In the genomic region with DNA sequence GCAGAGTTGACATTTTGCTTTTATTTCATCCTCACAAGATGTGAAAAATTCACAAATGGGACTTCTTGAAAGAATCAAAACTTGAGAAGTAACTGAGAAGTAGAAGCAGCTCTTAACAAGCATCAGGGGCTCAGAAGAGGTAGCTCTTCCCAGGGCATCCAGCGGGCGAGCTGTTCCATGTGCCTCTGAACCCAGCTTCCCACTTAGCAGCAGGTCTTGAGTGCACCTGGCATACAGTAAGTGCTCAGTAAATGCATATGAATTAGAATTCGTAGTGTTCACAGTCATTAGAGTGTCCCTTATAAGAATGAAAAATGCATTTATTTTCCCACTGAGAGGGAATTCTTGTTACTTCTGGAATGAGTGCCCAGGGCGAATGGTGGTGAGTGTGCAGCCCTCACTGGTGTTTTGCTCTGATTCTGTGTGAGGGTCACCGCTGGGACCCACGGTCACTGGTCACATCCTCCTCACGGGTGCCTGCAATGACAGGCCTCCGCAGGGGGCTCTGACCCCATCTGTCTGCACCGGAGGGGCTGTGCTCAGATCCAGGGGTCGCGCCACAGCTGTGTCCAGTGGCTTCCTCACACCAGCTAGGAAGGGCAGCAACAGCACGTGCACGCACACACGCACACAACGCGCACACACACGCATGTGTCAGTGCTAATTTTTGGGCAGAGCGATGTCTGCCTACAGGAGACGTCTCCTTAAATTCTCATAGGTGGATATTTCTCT, we compare ENCODE assay signal across 15 cellular contexts. TPM values are rescaled to one million over a fixed set of nuclear protein-coding genes. Genes with fewer than 3 reads are reported as not detected.
DNase-seq lines count a peak whose midpoint lies in the region; ATAC-seq lines count a peak whose summit lies in the region.
"Had no signal": no experiment of that assay in that cellular context is flagged by ENCODE, and none has a peak within 500 bp of the region (broad histone marks: within the 10 kb centered on the region; RNA-seq: fewer than 3 reads in every experiment).

No MANE protein-coding gene starts in this region.

- peak overlapping the region; percentile 93 for H3K4me3 Mint-ChIP-seq in activated T-helper 17 cell treated with anti-CD3 and anti-CD28 coated beads, Interleukin-2, amount 50 U/mL, for 72 hours
- H3K4me3 Mint-ChIP-seq in naive B cell = peak overlapping the region in 6 of 8 donors; percentile 9 to 87 (median 26)

- H3K4me1 Mint-ChIP-seq in activated T-helper 17 cell treated with anti-CD3 and anti-CD28 coated beads, Interleukin-2, amount 50 U/mL, for 72 hours = peaks cover 4% of the 10 kb centered on the region
- peaks cover 17 to 45% (median 30%) of the 10 kb centered on the region in 3 donors for H3K4me1 Mint-ChIP-seq in naive B cell

- no peak for ATAC-seq in activated T-helper 17 cell treated with anti-CD3 and anti-CD28 coated beads, Interleukin-2, amount 50 U/mL, for 72 hours (replicated peaks)
- ATAC-seq in naive B cell (ENCODE audit: low read depth in 2 of 2) = no peak
- no peak for ATAC-seq in GM19452 (IDR thresholded peaks at IDR 0.05; ENCODE audit: unreplicated experiment)
- no peak for ATAC-seq in HG03045 (IDR thresholded peaks at IDR 0.05; ENCODE audit: unreplicated experiment)
- ATAC-seq: T-helper 17 cell had no signal

- in situ Hi-C loops in G401 (cut with HindIII; ENCODE audit: low sequenced_read_pairs) = no loop called here

- no peaks in the 10 kb centered on the region for H3K9me3 Mint-ChIP-seq in activated T-helper 17 cell treated with anti-CD3 and anti-CD28 coated beads, Interleukin-2, amount 50 U/mL, for 72 hours
- H3K9me3 Mint-ChIP-seq in naive B cell = no peaks in the 10 kb centered on the region
- H3K9me3 Mint-ChIP-seq: CD8-positive, alpha-beta memory T cell had no signal

- peaks cover 4% of the 10 kb centered on the region for H3K27me3 Mint-ChIP-seq in activated T-helper 17 cell treated with anti-CD3 and anti-CD28 coated beads, Interleukin-2, amount 50 U/mL, for 72 hours
- peaks cover 0 to 11% (median 8%) of the 10 kb centered on the region in 3 donors for H3K27me3 Mint-ChIP-seq in naive B cell
- H3K27me3 Mint-ChIP-seq: T-helper 17 cell had no signal

- peaks cover 41% of the 10 kb centered on the region for H3K36me3 Mint-ChIP-seq in activated T-helper 17 cell treated with anti-CD3 and anti-CD28 coated beads, Interleukin-2, amount 50 U/mL, for 72 hours (ENCODE audit: low read depth)
- no peaks in the 10 kb centered on the region for H3K36me3 Mint-ChIP-seq in naive B cell

- no peak overlapping the region for H3K27ac Mint-ChIP-seq in activated T-helper 17 cell treated with anti-CD3 and anti-CD28 coated beads, Interleukin-2, amount 50 U/mL, for 72 hours
- H3K27ac Mint-ChIP-seq in naive B cell = no peak overlapping the region
- H3K27ac Mint-ChIP-seq: T-helper 17 cell had no signal

- peak; percentile 1 for DNase-seq in stimulated activated CD4-positive, alpha-beta T cell treated with anti-CD3 and anti-CD28 coated beads, Interleukin-1b, Interleukin-23, amount 100 ng/mL, for 48 hours
- no peak for DNase-seq in stimulated activated CD4-positive, alpha-beta T cell treated with anti-CD3 and anti-CD28 coated beads, Interleukin-2, amount 100 ng/mL, for 24 hours
- DNase-seq in naive B cell (no peak), midbrain (lab: John Stamatoyannopoulos, UW) (no peak), G401 (ENCODE audit: low spot score) (no peak)
- DNase-seq: mesenchymal stem cell; NCI-H1048; NCI-H446; stimulated activated CD4-positive, alpha-beta T cell treated with anti-CD3 and anti-CD28 coated beads, Interleukin-4, amount 100 ng/mL, for 24 hours; stomach had no signal

RNA-seq across cellular contexts. Expression of gene EXOC3, which starts 26.9 kb away (rescaled TPM):
- total RNA-seq in activated T-helper 17 cell treated with anti-CD3 and anti-CD28 coated beads, Interleukin-2, amount 50 U/mL, for 72 hours = 10 to 100 TPM; 78.3 to 93.6 TPM
- 10 to 100 TPM; 18.8 to 36.1 (median 22.9) TPM for polyA plus RNA-seq in naive B cell (ENCODE audit: low read depth in 6 of 6)
- total RNA-seq in G401 (2014; rRNA removed; shearing (Covaris generic)) = 16.7 and 29.2 TPM in 2 replicates

RNA-seq across cellular contexts. Expression of gene SLC9A3, which starts 54.3 kb away (rescaled TPM):
- 1 to 10 TPM; 1.6 to 2.2 TPM for total RNA-seq in activated T-helper 17 cell treated with anti-CD3 and anti-CD28 coated beads, Interleukin-2, amount 50 U/mL, for 72 hours
- polyA plus RNA-seq in naive B cell (ENCODE audit: low read depth in 6 of 6) = 1 to 10 TPM in 5 of 6 donors, under 1 TPM in 1; 0.84 to 2.1 (median 1.6) TPM
- total RNA-seq in G401 (2014; rRNA removed; shearing (Covaris generic)) = 3.6 and 5.1 TPM in 2 replicates
